In genomic region chr7:157612664-157613561, GRCh38 we compare ENCODE assay signal across 8 cellular contexts.
DNase-seq lines count a peak whose midpoint lies in the region; ATAC-seq lines count a peak whose summit lies in the region.

No MANE protein-coding gene starts in this region.

- H3K4me1 ChIP-seq in adipocyte (ENCODE audit: control insufficient read depth, insufficient read depth, low read length) = no peaks in the 10 kb centered on the region
- no peaks in the 10 kb centered on the region for H3K4me1 ChIP-seq in mucosa of stomach (ENCODE audit: control insufficient read depth, insufficient read depth, low read length)

- DNase-seq in T-helper 1 cell (peak; percentile 38 to 86 (median 44)), adipocyte (ENCODE audit: low read depth) (no peak), AG08395 (ENCODE audit: low spot score) (no peak), glomerular visceral epithelial cell (ENCODE audit: extremely low spot score) (no peak)
- DNase-seq in stimulated activated naive CD8-positive, alpha-beta T cell treated with anti-CD3 and anti-CD28 coated beads, Interleukin-15, Interleukin-2, amounts not matched to agents 100 U/mL and 50 U/mL, for 24 hours = peak; percentile 50

- H3K9me3 ChIP-seq in adipocyte (ENCODE audit: control insufficient read depth, low read length) = no peaks in the 10 kb centered on the region
- H3K9me3 ChIP-seq in mucosa of stomach (ENCODE audit: control insufficient read depth, low read length) = no peaks in the 10 kb centered on the region

- peak; percentile 69 for ATAC-seq in GM21515 (IDR thresholded peaks at IDR 0.05; ENCODE audit: unreplicated experiment)
- ATAC-seq in stimulated activated naive CD8-positive, alpha-beta T cell treated with anti-CD3 and anti-CD28 coated beads, Interleukin-15, Interleukin-2, amounts not matched to agents 100 U/mL and 50 U/mL, for 24 hours = peak; percentile 61
- ATAC-seq in HG03025 (IDR thresholded peaks at IDR 0.05; ENCODE audit: low FRiP score, unreplicated experiment) = no peak

- peaks cover 15% of the 10 kb centered on the region for H3K27me3 ChIP-seq in adipocyte (replicated peaks; ENCODE audit: control insufficient read depth, insufficient read depth, low read length)
- H3K27me3 ChIP-seq in mucosa of stomach (ENCODE audit: control insufficient read depth, insufficient read depth, low read length) = no peaks in the 10 kb centered on the region

- H3K9ac ChIP-seq in adipocyte (ENCODE audit: low read length) (no peak overlapping the region), mucosa of stomach (ENCODE audit: low read length) (peak overlapping the region; percentile 22)

- H3K4me3 ChIP-seq in adipocyte (ENCODE audit: low read length) (peak overlapping the region; percentile 62), mucosa of stomach (ENCODE audit: low read length) (peak overlapping the region; percentile 14)

- H3K36me3 ChIP-seq in adipocyte (ENCODE audit: control insufficient read depth, insufficient read depth, low read length, severe bottlenecking) = no peaks in the 10 kb centered on the region
- no peaks in the 10 kb centered on the region for H3K36me3 ChIP-seq in mucosa of stomach (ENCODE audit: control insufficient read depth, insufficient read depth, low read length)

Comparison
In these comparisons a context has a peak if more than half of its experiments do, and no peak if none do; other contexts are left out.
1. DNase-seq: peak in T-helper 1 cell (5 of 5) and stimulated activated naive CD8-positive, alpha-beta T cell treated with anti-CD3 and anti-CD28 coated beads, Interleukin-15, Interleukin-2, amounts not matched to agents 100 U/mL and 50 U/mL, for 24 hours (single experiment); none in adipocyte (single experiment), AG08395 (single experiment) and glomerular visceral epithelial cell (single experiment).